19 cellular contexts compared by ENCODE assay signal in genomic region chr2:106126295-106126694, GRCh38.
"Had no signal": no experiment of that assay in that cellular context is flagged by ENCODE, and none has a peak within 500 bp of the region (broad histone marks: within the 10 kb centered on the region; RNA-seq: fewer than 3 reads in every experiment).

No MANE protein-coding gene starts in this region.

- H3K27ac Mint-ChIP-seq: activated B cell treated with CpG ODN at 0.5 μM for 24 hours; activated CD8-positive, alpha-beta T cell treated with anti-CD3 and anti-CD28 coated beads, Interleukin-2, amount 10 ng/mL, durations not matched to agents 7 days and 5 days had no signal

- H3K4me3 Mint-ChIP-seq: activated B cell treated with CpG ODN at 0.5 μM for 24 hours; activated CD8-positive, alpha-beta T cell treated with anti-CD3 and anti-CD28 coated beads, Interleukin-2, amount 10 ng/mL, durations not matched to agents 7 days and 5 days; central memory CD8-positive, alpha-beta T cell; neural crest cell; stimulated activated naive CD8-positive, alpha-beta T cell treated with anti-CD3 and anti-CD28 coated beads, Interleukin-15, amount 100 ng/mL, for 72 hours had no signal

- H3K27me3 ChIP-seq: brain microvascular endothelial cell, left lung, upper lobe of left lung had no signal

- DNase-seq: activated B cell treated with CpG ODN at 0.5 μM for 24 hours; activated CD4-positive, alpha-beta T cell treated with anti-CD3 and anti-CD28 coated beads for 48 hours; activated CD8-positive, alpha-beta T cell treated with anti-CD3 and anti-CD28 coated beads, Interleukin-2, amount 10 ng/mL, durations not matched to agents 7 days and 5 days; activated gamma-delta T cell treated with Interleukin-2 at 50 U/mL for 16 hours; aorta; brain microvascular endothelial cell; foreskin melanocyte; glutamatergic neuron; kidney; left lung; psoas muscle; right cardiac atrium; stimulated activated naive CD8-positive, alpha-beta T cell treated with anti-CD3 and anti-CD28 coated beads, Interleukin-15, amount 100 ng/mL, for 72 hours; SW 1271; upper lobe of left lung had no signal

- H3K4me1 Mint-ChIP-seq: neural crest cell had no signal

- H3K9me3 ChIP-seq: left lung, psoas muscle, upper lobe of left lung had no signal

- H3K4me3 ChIP-seq: coronary artery, left lung, psoas muscle, skin epidermis, upper lobe of left lung had no signal

- H3K27ac ChIP-seq: brain microvascular endothelial cell, coronary artery, left lung, psoas muscle, upper lobe of left lung had no signal

- H3K27me3 Mint-ChIP-seq: activated B cell treated with CpG ODN at 0.5 μM for 24 hours; central memory CD8-positive, alpha-beta T cell; stimulated activated naive CD8-positive, alpha-beta T cell treated with anti-CD3 and anti-CD28 coated beads, Interleukin-15, amount 100 ng/mL, for 72 hours had no signal

- H3K36me3 ChIP-seq: brain microvascular endothelial cell had no signal

- H3K9me3 Mint-ChIP-seq: activated B cell treated with CpG ODN at 0.5 μM for 24 hours; central memory CD8-positive, alpha-beta T cell; neural crest cell; stimulated activated naive CD8-positive, alpha-beta T cell treated with anti-CD3 and anti-CD28 coated beads, Interleukin-15, amount 100 ng/mL, for 72 hours had no signal
